ENCODE assay signal across 14 cellular contexts in the genomic region with DNA sequence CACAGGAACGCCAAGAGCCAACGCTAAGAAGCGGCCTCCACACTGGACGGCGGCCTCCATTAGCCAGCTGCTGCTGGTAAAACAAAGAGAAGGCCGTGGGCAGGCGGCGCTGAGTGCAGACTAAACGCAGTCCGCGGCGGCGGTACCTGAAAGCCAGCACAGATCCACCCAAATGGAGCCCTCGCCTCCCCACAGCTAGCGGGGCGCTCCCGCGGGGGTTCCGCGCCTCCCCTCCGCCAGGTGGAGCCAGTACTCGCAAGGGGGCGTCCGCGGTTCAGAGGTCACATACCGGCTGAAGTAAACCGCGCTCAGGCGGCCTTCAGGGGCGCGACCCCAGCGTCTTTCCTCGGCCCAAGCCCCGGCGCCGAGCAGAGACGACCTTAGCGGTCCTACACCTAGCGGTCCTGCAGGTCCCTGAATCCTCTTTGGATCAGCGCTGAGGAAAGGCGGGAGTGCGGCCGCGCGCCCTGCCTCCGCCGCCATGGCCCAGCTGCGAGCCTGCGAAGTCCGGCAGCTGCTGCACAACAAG.
"Had no signal": no experiment of that assay in that cellular context is flagged by ENCODE, and none has a peak within 500 bp of the region (broad histone marks: within the 10 kb centered on the region; RNA-seq: fewer than 3 reads in every experiment).

No MANE protein-coding gene starts in this region.

- H3K27ac Mint-ChIP-seq: dendritic cell treated with granulocyte-macrophage colony-stimulating factor and Interleukin-4, amounts not matched to agents 40 ng/mL and 50 ng/mL, for 4 days had no signal

- H3K4me1 ChIP-seq: ascending aorta, breast epithelium, foreskin keratinocyte, parathyroid adenoma had no signal

- H3K9ac ChIP-seq: parathyroid adenoma had no signal

- H3K4me3 ChIP-seq: ascending aorta, breast epithelium, lung had no signal

- DNase-seq: activated CD4-positive, alpha-beta T cell treated with anti-CD3 and anti-CD28 coated beads, Interleukin-2, amount 50 U/mL, for 1 hour; activated CD8-positive, alpha-beta memory T cell treated with anti-CD3 and anti-CD28 coated beads for 24 hours; activated naive CD4-positive, alpha-beta T cell; cerebellar nuclear complex; effector memory CD4-positive, alpha-beta T cell; foreskin keratinocyte; midbrain; stimulated activated CD4-positive, alpha-beta T cell treated with anti-CD3 and anti-CD28 coated beads, Interleukin-4, amount 100 ng/mL, for 24 hours; T-helper 2 cell had no signal

- H3K27me3 ChIP-seq: ascending aorta, breast epithelium, foreskin keratinocyte had no signal

- ATAC-seq: foreskin keratinocyte had no signal

- H3K27ac ChIP-seq: ascending aorta, breast epithelium, foreskin keratinocyte, parathyroid adenoma had no signal

- H3K36me3 ChIP-seq: ascending aorta, breast epithelium had no signal

- H3K4me3 Mint-ChIP-seq: dendritic cell treated with granulocyte-macrophage colony-stimulating factor and Interleukin-4, amounts not matched to agents 40 ng/mL and 50 ng/mL, for 4 days had no signal
